ENCODE assay signal across 10 cellular contexts in the genomic region with DNA sequence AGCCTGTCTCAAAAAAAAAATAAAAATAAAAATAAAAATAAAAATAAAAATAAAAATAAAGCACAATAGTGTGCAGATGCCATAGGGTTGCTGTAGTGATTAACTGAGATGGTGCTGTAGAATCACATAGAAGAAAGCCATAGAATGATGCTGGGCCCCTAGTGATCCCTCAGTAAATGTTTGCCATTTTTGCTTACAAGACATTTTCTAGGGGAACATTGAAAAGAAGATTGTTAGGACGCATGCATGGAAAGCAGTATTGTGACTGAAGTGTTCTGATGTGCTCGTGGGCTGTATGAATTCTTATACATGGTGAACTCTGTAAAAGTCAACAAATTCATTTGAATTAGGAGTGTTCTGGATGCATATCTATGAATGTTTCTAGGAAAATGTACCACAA. TPM values are rescaled to one million over a fixed set of nuclear protein-coding genes. Genes with fewer than 3 reads are reported as not detected.
"Had no signal": no experiment of that assay in that cellular context is flagged by ENCODE, and none has a peak within 500 bp of the region (broad histone marks: within the 10 kb centered on the region; RNA-seq: fewer than 3 reads in every experiment).

No MANE protein-coding gene starts in this region.

- DNase-seq: H9, HCEC 1CT, Karpas-422, KBM-7 had no signal

- H3K4me3 Mint-ChIP-seq: GM23338, H9 had no signal

- H3K9ac ChIP-seq: KMS-11 had no signal

- H3K4me2 ChIP-seq: GM23338, KMS-11 had no signal

- H3K27ac ChIP-seq: KMS-11 had no signal

- H2AFZ ChIP-seq: GM23338 had no signal

- H3K9me3 Mint-ChIP-seq: GM23338, H9 had no signal

- H3K4me3 ChIP-seq: GM23338 had no signal

- FAIRE-seq: H1, H54, HTR-8/SVneo had no signal

- H3K27ac Mint-ChIP-seq: GM23338, H9 had no signal

- ATAC-seq: GM23338 had no signal

RNA-seq across cellular contexts. Expression of gene SAMD3, which starts 22.0 kb away (rescaled TPM):
- total RNA-seq: HT-29 had no signal
